19 cellular contexts compared by ENCODE assay signal in genomic region chr4:38976308-38976707, GRCh38. TPM values are rescaled to one million over a fixed set of nuclear protein-coding genes. Genes with fewer than 3 reads are reported as not detected.
DNase-seq lines count a peak whose midpoint lies in the region; ATAC-seq, FAIRE-seq and TF ChIP-seq lines count a peak whose summit lies in the region.
"Had no signal": no experiment of that assay in that cellular context is flagged by ENCODE, and none has a peak within 500 bp of the region (broad histone marks: within the 10 kb centered on the region; RNA-seq: fewer than 3 reads in every experiment).

No MANE protein-coding gene starts in this region.

- CTCF ChIA-PET in IMR-90 (lab: Yijun Ruan, JAX), result no interaction called here
- CTCF ChIA-PET in HepG2 (lab: Yijun Ruan, JAX; ENCODE audit: low intra/inter-chr PET ratio, low total read pairs), result no interaction called here

- peak overlapping the region; percentile 45; the same call in 2 of the 3 replicates for H2BK15ac ChIP-seq in IMR-90 (ENCODE audit: low read depth, low read length)

- TF ChIP-seq RAD21 in IMR-90 (IDR thresholded peaks at IDR 0.05; ENCODE audit: low read length) (no peak), HepG2 (CRISPR knock-in tag; IDR thresholded peaks at IDR 0.05) (no peak)

- BruUV-seq in IMR-90 (replicated peaks; lab: Mats Ljungman, UMichigan), result no TSS peak
- no TSS peak for BruUV-seq in HepG2 (replicated peaks; lab: Mats Ljungman, UMichigan)

- TF ChIP-seq CTCF in IMR-90 (conservative IDR thresholded peaks at IDR 0.05; ENCODE audit: low read depth, low read length) (no peak), HepG2 (CRISPR knock-in tag; IDR thresholded peaks at IDR 0.05) (no peak)

- dilution Hi-C loops in IMR-90 (cut with HindIII; ENCODE audit: low sequenced_read_pairs, unreplicated experiment), result no loop called here

- H2AK5ac ChIP-seq in IMR-90 (ENCODE audit: low read depth, low read length), result peak overlapping the region; percentile 89

- H4K8ac ChIP-seq in IMR-90 (ENCODE audit: low read depth in 2 of 2, low read length in 2 of 2), result peak overlapping the region in 1 of 2 experiments; percentile 40; a peak in 1 of 4 replicates

- no peak overlapping the region for H3K4me3 ChIP-seq in IMR-90 (ENCODE audit: insufficient read depth, low read depth, low read length)
- no peak overlapping the region for H3K4me3 ChIP-seq in HepG2 (replicated peaks in 1 of 3; ENCODE audit: insufficient read depth in 1 of 3, low read depth in 2 of 3, low read length in 3 of 3)
- H3K4me3 ChIP-seq: GM23338 had no signal

- H3K9me1 ChIP-seq in IMR-90 (ENCODE audit: insufficient read depth, low read length), result peaks cover 7% of the 10 kb centered on the region; the same call in 1 of the 2 replicates

- no peaks in the 10 kb centered on the region for H3K36me3 ChIP-seq in IMR-90 (ENCODE audit: control insufficient read depth, insufficient read depth, low read length)
- no peaks in the 10 kb centered on the region for H3K36me3 ChIP-seq in HepG2 (replicated peaks in 1 of 2; ENCODE audit: control insufficient read depth in 1 of 2, insufficient read depth in 2 of 2, low read length in 2 of 2)
- H3K36me3 ChIP-seq: BE2C had no signal

- WGBS in IMR-90 (ENCODE audit: extremely low coverage in 2 of 2, insufficient read length in 1 of 2), 2 experiments, result 94% methylated on average over 5 of the region's 7 CpGs; no CpG with 5 or more reads in 1 of the 2 experiments
- WGBS in HepG2 (ENCODE audit: low lambda C conversion rate), result 75% methylated on average over 7 of the region's 7 CpGs

- H4K20me1 ChIP-seq in IMR-90 (ENCODE audit: insufficient read depth, low read length), result no peaks in the 10 kb centered on the region
- no peaks in the 10 kb centered on the region for H4K20me1 ChIP-seq in HepG2 (ENCODE audit: insufficient read depth, low read length)

- H2BK120ac ChIP-seq in IMR-90 (ENCODE audit: low read depth, low read length), result peak overlapping the region; percentile 79

- H3K27ac ChIP-seq in IMR-90 (ENCODE audit: insufficient read depth, low read length) (no peak overlapping the region), HepG2 (ENCODE audit: extremely low read length, insufficient read depth, low read length) (no peak overlapping the region)
- H3K27ac ChIP-seq: C4-2B had no signal

- H2BK5ac ChIP-seq in IMR-90 (ENCODE audit: low read depth, low read length, poor library complexity, severe bottlenecking), result no peak overlapping the region

- TF ChIP-seq EP300 in HepG2 (IDR thresholded peaks at IDR 0.05; ENCODE audit: low read depth in 2 of 2, low read length in 2 of 2) (no peak), HepG2 (CRISPR knock-in tag; IDR thresholded peaks at IDR 0.05; ENCODE audit: borderline replicate concordance) (no peak)

- H3K79me2 ChIP-seq in HepG2 (ENCODE audit: insufficient read depth, low read length), result no peaks in the 10 kb centered on the region

- in situ Hi-C loops in IMR-90 (cut with MboI; ENCODE audit: low sequenced_read_pairs) (no loop called here), HepG2 (cut with HindIII; ENCODE audit: extremely low pct_ligation_motif_present, low pct_unique_long_range_greater_than_20kb) (no loop called here)

- peaks cover 6% of the 10 kb centered on the region; the same call in 1 of the 2 replicates for H3K4me1 ChIP-seq in IMR-90 (ENCODE audit: control insufficient read depth, insufficient read depth, low read length)
- peaks cover 2% of the 10 kb centered on the region for H3K4me1 ChIP-seq in HepG2 (ENCODE audit: insufficient read depth, low read length)

- no peak for DNase-seq in IMR-90
- DNase-seq in SK-N-DZ (ENCODE audit: low spot score), result peak; percentile 25
- no peak for DNase-seq in HepG2 (ENCODE audit: low spot score)
- no peak for DNase-seq in amniotic stem cell (lab: John Stamatoyannopoulos, UW)
- no peak for DNase-seq in activated naive CD4-positive, alpha-beta T cell treated with Interleukin-2 at 50 U/mL for 16 hours
- DNase-seq in T-helper 2 cell, result no peak
- no peak for DNase-seq in DMS 273 treated with DMSO at 0.1 percent for 48 hours (lab: John Stamatoyannopoulos, UW)
- DNase-seq: BE2C; CD4-positive, alpha-beta memory T cell; DMS153; DMS79 treated with DMSO at 0.1 percent for 48 hours; EL; H7 had no signal

- no peak overlapping the region for H4K5ac ChIP-seq in IMR-90 (ENCODE audit: low read depth, low read length)

- H3K9me3 ChIP-seq in IMR-90 (ENCODE audit: control insufficient read depth, insufficient read depth, low read length), result no peaks in the 10 kb centered on the region
- H3K9me3 ChIP-seq in HepG2 (ENCODE audit: low read length), result no peaks in the 10 kb centered on the region
- H3K9me3 ChIP-seq: BE2C had no signal

- no peak overlapping the region for H3K18ac ChIP-seq in IMR-90 (ENCODE audit: low read depth, low read length)

- POLR2A ChIA-PET in IMR-90 (lab: Charles Lee; ENCODE audit: unreplicated experiment) (no interaction called here), HepG2 (lab: Yijun Ruan, JAX) (no interaction called here)

- H3K56ac ChIP-seq in IMR-90 (ENCODE audit: extremely low read depth, insufficient read depth, low read length), result no peak overlapping the region

- intact Hi-C loops in IMR-90 (cut with micrococcal nuclease), result no loop called here
- intact Hi-C loops in HepG2 (cut with micrococcal nuclease; ENCODE audit: unreplicated experiment), result no loop called here

- no peaks in the 10 kb centered on the region for H3K27me3 ChIP-seq in IMR-90 (ENCODE audit: control insufficient read depth, insufficient read depth, low read length)
- no peaks in the 10 kb centered on the region for H3K27me3 ChIP-seq in HepG2 (ENCODE audit: control insufficient read depth in 1 of 2, insufficient read depth in 2 of 2, low read length in 2 of 2)
- H3K27me3 ChIP-seq: BE2C had no signal

- no peak overlapping the region for H2AFZ ChIP-seq in IMR-90 (replicated peaks; ENCODE audit: low read length, poor library complexity)
- H2AFZ ChIP-seq in HepG2 (ENCODE audit: low read length), result no peak overlapping the region
- H2AFZ ChIP-seq: GM23338 had no signal

- H3K9ac ChIP-seq in IMR-90 (ENCODE audit: low read depth, low read length) (no peak overlapping the region), HepG2 (ENCODE audit: insufficient read depth, low read depth, low read length) (no peak overlapping the region)

- ATAC-seq in IMR-90 (ENCODE audit: low read depth) (no peak), HepG2 (peak; percentile 59)
- ATAC-seq: GM23338 had no signal

- peak overlapping the region; percentile 66 for H2AK9ac ChIP-seq in IMR-90 (replicated peaks; ENCODE audit: low read depth, low read length, poor library complexity)

- no peak overlapping the region for H3K23ac ChIP-seq in IMR-90 (ENCODE audit: low read depth, low read length)

- no peak for FAIRE-seq in HepG2 (lab: Jason Lieb, UNC)
- FAIRE-seq: A204.1, G401.6, GM12891, HTR-8/SVneo had no signal

- peaks cover 0 to 3% of the 10 kb centered on the region in 2 experiments; a peak in 1 of 4 replicates for H3K79me1 ChIP-seq in IMR-90 (ENCODE audit: low read depth in 1 of 2, low read length in 2 of 2)

- H3K4ac ChIP-seq in IMR-90 (ENCODE audit: low read depth, low read length), result peak overlapping the region; percentile 72

- TF ChIP-seq POLR2A in IMR-90 (IDR thresholded peaks at IDR 0.05; ENCODE audit: low read depth, low read length) (no peak), HepG2 (IDR thresholded peaks at IDR 0.05; ENCODE audit: insufficient read depth in 1 of 2, low read depth in 2 of 2, low read length in 2 of 2) (no peak)

- H3K4me2 ChIP-seq in IMR-90 (ENCODE audit: low read depth, low read length) (no peak overlapping the region), HepG2 (ENCODE audit: low read depth, low read length) (no peak overlapping the region)
- H3K4me2 ChIP-seq: GM23338 had no signal

- H4K91ac ChIP-seq in IMR-90 (ENCODE audit: insufficient read depth, low read depth, low read length), result peak overlapping the region; percentile 76

- no peak overlapping the region for H3K14ac ChIP-seq in IMR-90 (replicated peaks; ENCODE audit: low read depth, low read length)

- H2BK20ac ChIP-seq in IMR-90 (ENCODE audit: low read depth, low read length), result peak overlapping the region; percentile 7; the same call in 1 of the 2 replicates

TF ChIP-seq in IMR-90, 13 proteins besides CTCF, POLR2A, EP300 and RAD21 (continues in another document):
- TF ChIP-seq RFX5 (IDR thresholded peaks at IDR 0.05; ENCODE audit: low read depth, low read length), result no peak
- no peak for TF ChIP-seq MAZ (IDR thresholded peaks at IDR 0.05; ENCODE audit: borderline replicate concordance, low read depth, low read length)

TF ChIP-seq in HepG2, 621 proteins besides CTCF, POLR2A, EP300 and RAD21 (continues in another document):
- TF ChIP-seq SNRNP70 (IDR thresholded peaks at IDR 0.05; ENCODE audit: low read depth, low read length), result no peak

RNA-seq across cellular contexts. Expression of gene TMEM156, which starts 55.9 kb away (rescaled TPM):
- 0.54 and 0.83 TPM in 2 replicates for total RNA-seq in IMR-90 (2012; rRNA removed)
- 0.53 and 0.82 TPM in 2 replicates for polyA plus RNA-seq in IMR-90 (2012; rRNA removed)
- 0.07 and 0.15 TPM in 2 replicates for polyA plus RNA-seq in IMR-90 (2012; cell fraction: cytosol; rRNA removed)
- polyA plus RNA-seq in IMR-90 (2012; cell fraction: nucleus; rRNA removed; ENCODE audit: low replicate concordance), result 0.03 and 0.30 TPM in 2 replicates
- not detected in 2 replicates for polyA plus RNA-seq in SK-N-DZ (2014; cell fraction: cytosol; rRNA removed)
- polyA plus RNA-seq in SK-N-DZ (2014; cell fraction: nucleus; rRNA removed), result not detected in 2 replicates
- not detected in 2 replicates for total RNA-seq in HepG2 (2016; rRNA removed; fragmentation: Illumina TruSeq; extraction: Trizol)
- not detected in 2 replicates for total RNA-seq in HepG2 (2016; cell fraction: cytosol; rRNA removed; fragmentation: Illumina TruSeq; extraction: Trizol; ENCODE audit: low read depth)
- total RNA-seq in HepG2 (2016; cell fraction: insoluble cytoplasmic fraction; rRNA removed; fragmentation: Illumina TruSeq; extraction: Trizol), result not detected in 2 replicates
- not detected in 2 replicates for total RNA-seq in HepG2 (2016; cell fraction: membrane; rRNA removed; fragmentation: Illumina TruSeq; extraction: Trizol)
- not detected in 2 replicates for total RNA-seq in HepG2 (2016; cell fraction: nucleus; rRNA removed; fragmentation: Illumina TruSeq; extraction: Trizol)
- polyA plus RNA-seq in HepG2 (2011; rRNA removed), result 1.2 and 1.6 TPM in 2 replicates
- polyA plus RNA-seq in HepG2 (2011; cell fraction: cytosol; rRNA removed), result 0.63 and 0.91 TPM in 2 replicates
- polyA plus RNA-seq in HepG2 (2011; cell fraction: nucleus; rRNA removed), result 0.13 and 0.31 TPM in 2 replicates
- polyA plus RNA-seq in HepG2 (2012), result 0.13 and 1.2 TPM in 2 replicates
- 0.10 TPM in 1 of 2 replicates, not detected in the other for polyA plus RNA-seq in HepG2 (2016; cell fraction: cytosol; fragmentation: Illumina TruSeq; extraction: Trizol; ENCODE audit: low read depth)
- not detected in 2 replicates for polyA plus RNA-seq in HepG2 (2016; cell fraction: insoluble cytoplasmic fraction; fragmentation: Illumina TruSeq; extraction: Trizol; ENCODE audit: low read depth)
- polyA plus RNA-seq in HepG2 (2016; cell fraction: membrane; fragmentation: Illumina TruSeq; extraction: Trizol; ENCODE audit: low read depth), result 0.13 TPM in 1 of 2 replicates, not detected in the other
- not detected in 2 replicates for polyA plus RNA-seq in HepG2 (2016; cell fraction: nucleus; fragmentation: Illumina TruSeq; extraction: Trizol; ENCODE audit: insufficient read depth, low read depth)
- 0.50 and 1.8 TPM in 2 replicates for polyA minus RNA-seq in HepG2 (2011; rRNA and poly(A)+ RNA removed; ENCODE audit: low replicate concordance)
- 0.49 and 0.62 TPM in 2 replicates for polyA minus RNA-seq in HepG2 (2011; cell fraction: cytosol; rRNA and poly(A)+ RNA removed)
- polyA minus RNA-seq in HepG2 (2011; cell fraction: nucleus; rRNA and poly(A)+ RNA removed), result 1.2 TPM in 2 replicates
- total RNA-seq: GM23338, H7 had no signal
- polyA plus RNA-seq: GM23338 had no signal
